Comparison of ENCODE assay signal across 8 cellular contexts in the genomic region with DNA sequence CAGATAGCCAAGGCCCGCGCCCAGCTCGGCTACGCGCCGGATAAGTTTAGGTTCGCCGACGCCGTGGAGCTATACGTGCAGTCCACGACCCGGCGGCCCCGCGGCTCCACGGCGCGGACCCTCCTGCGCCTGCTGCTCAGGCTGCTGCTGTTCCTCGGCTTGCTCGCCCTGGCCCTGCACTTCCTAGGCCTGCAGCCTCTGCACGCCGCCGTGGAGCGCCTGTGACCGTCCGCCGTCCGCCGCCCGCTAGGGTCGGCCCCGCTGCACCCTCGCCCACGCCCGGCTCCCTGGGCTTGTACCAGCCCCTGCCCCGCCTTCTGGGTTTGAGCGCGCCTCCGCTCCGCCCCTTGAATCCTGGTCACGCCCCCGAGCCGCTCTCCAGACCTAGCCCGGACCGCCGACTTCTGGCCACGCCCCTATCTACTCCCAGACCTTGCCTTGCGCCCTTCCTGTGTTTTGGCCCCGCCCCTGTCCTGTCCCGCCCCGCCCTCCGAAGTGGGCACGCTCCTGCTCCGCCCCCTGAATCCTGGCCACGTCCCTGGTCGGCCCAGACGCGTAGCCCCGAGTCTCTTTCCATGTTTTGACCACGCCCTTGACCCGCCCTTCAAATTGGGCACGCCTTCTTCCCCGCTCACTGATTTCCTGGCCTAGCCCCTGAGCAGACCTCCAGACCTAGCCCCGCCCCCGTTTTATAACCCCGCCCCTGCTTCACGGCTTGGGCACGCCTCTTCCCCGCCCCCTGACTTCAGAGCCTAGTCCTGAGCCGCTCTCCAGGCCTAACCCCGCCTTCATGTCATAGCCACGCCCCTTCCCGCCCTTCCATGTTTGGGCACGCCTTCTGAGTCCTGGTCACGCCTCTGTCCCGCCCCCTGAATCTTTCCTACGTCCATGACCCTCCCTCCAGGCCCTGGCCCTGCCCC.
DNase-seq lines count a peak whose midpoint lies in the region; ATAC-seq and TF ChIP-seq lines count a peak whose summit lies in the region.

No MANE protein-coding gene starts in this region.

- TF ChIP-seq CTCF in AG10803 (conservative IDR thresholded peaks at IDR 0.05; ENCODE audit: low read length): no peak

- H3K4me3 ChIP-seq in AG10803 (ENCODE audit: low read length): peak overlapping the region; percentile 65

- peak; percentile 99 for DNase-seq in AG10803 (ENCODE audit: low read depth)
- DNase-seq in NCI-H345 (lab: John Stamatoyannopoulos, UW): peak; percentile 99
- DNase-seq in activated CD4-positive, CD25-positive, alpha-beta regulatory T cell (lab: John Stamatoyannopoulos, UW): peak; percentile 98 to 100 (median 99)
- DNase-seq in central memory CD4-positive, alpha-beta T cell: peak; percentile 99
- DNase-seq in islet precursor cell: peak; percentile 100
- DNase-seq in stimulated activated CD4-positive, alpha-beta T cell treated with anti-CD3 and anti-CD28 coated beads, Interleukin-12 subunit alpha, Interleukin-12 subunit beta, amount 100 ng/mL, for 4 hours: peak; percentile 100

- ATAC-seq in GM19025 (IDR thresholded peaks at IDR 0.05; ENCODE audit: low read depth, unreplicated experiment) (peak; percentile 61), HG03280 (IDR thresholded peaks at IDR 0.05; ENCODE audit: unreplicated experiment) (peak; percentile 61)

Comparison
In these comparisons a context has a peak if more than half of its experiments do, and no peak if none do; other contexts are left out.
1. Peak in every context shown above with its lines: DNase-seq, ATAC-seq and H3K4me3 ChIP-seq.